13 cellular contexts compared by ENCODE assay signal in the genomic region with DNA sequence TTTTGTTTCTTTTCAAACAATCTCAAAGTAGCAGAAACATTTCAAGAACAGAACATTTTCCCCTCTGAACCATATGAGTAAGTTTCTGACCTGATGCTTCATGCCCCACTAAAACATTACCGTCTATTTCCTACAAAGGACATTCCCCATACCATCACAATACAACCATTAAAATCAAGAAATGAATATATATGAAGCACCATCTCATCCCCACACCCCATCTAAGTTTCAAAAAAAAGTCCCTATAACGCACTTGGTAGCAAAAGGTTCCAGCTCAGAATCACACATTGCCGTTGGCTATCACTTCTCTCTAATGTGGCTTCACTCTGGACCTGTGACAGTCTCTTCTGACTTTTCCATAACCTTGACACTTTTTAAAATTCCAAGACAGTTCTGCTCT. TPM values are rescaled to one million over a fixed set of nuclear protein-coding genes. Genes with fewer than 3 reads are reported as not detected.
A peak's percentile ranks its signal among the peaks of the same experiment; 100 is the strongest.
DNase-seq lines count a peak whose midpoint lies in the region; ATAC-seq and TF ChIP-seq lines count a peak whose summit lies in the region.
"Had no signal": no experiment of that assay in that cellular context is flagged by ENCODE, and none has a peak within 500 bp of the region (broad histone marks: within the 10 kb centered on the region; RNA-seq: fewer than 3 reads in every experiment).

No MANE protein-coding gene starts in this region.

- H3K27ac ChIP-seq in OCI-LY7 (ENCODE audit: low read depth, low read length, poor library complexity, severe bottlenecking) (peak overlapping the region; percentile 50), thyroid gland (no peak overlapping the region), testis (no peak overlapping the region)
- H3K27ac ChIP-seq: left lung had no signal

- BruUV-seq in OCI-LY7 (replicated peaks; lab: Mats Ljungman, UMichigan) (no TSS peak), Calu3 (replicated peaks; lab: Mats Ljungman, UMichigan) (no TSS peak)

- in situ Hi-C loops in GM13977 (cut with MboI; ENCODE audit: low pct_unique_long_range_greater_than_20kb, low sequenced_read_pairs, unreplicated experiment), result loop anchor here (25.0 kb wide), 1 partner anchor 227 kb away; the partner anchor contains the start of gene PARP8

- peaks cover 100% of the 10 kb centered on the region for H3K79me2 ChIP-seq in OCI-LY7 (ENCODE audit: insufficient read depth, low read depth, low read length)

- H4K20me1 ChIP-seq in OCI-LY7 (ENCODE audit: insufficient read depth, low read length), result peaks cover 31% of the 10 kb centered on the region; the same call in 1 of the 2 replicates

- H3K4me3 ChIP-seq in OCI-LY7 (ENCODE audit: low read depth, low read length, poor library complexity, severe bottlenecking) (peak overlapping the region; percentile 19), thyroid gland (replicated peaks in 1 of 3) (no peak overlapping the region), testis (no peak overlapping the region)
- H3K4me3 ChIP-seq: left lung had no signal

- no peak for TF ChIP-seq POLR2A in thyroid gland (IDR thresholded peaks at IDR 0.05)
- no peak for TF ChIP-seq POLR2A in testis (IDR thresholded peaks at IDR 0.05)

- H3K36me3 Mint-ChIP-seq in naive thymus-derived CD8-positive, alpha-beta T cell, result peaks cover 0 to 15% (median 0%) of the 10 kb centered on the region in 3 donors
- peaks cover 2% of the 10 kb centered on the region for H3K36me3 Mint-ChIP-seq in Calu3 (ENCODE audit: insufficient read depth, unreplicated experiment)

- H3K27me3 ChIP-seq in thyroid gland (no peaks in the 10 kb centered on the region), testis (no peaks in the 10 kb centered on the region)

- H3K36me3 ChIP-seq in OCI-LY7 (ENCODE audit: insufficient read depth, low read length), result peaks cover 49% of the 10 kb centered on the region
- no peaks in the 10 kb centered on the region for H3K36me3 ChIP-seq in thyroid gland
- H3K36me3 ChIP-seq in testis (ENCODE audit: low read depth, missing control alignments), result no peaks in the 10 kb centered on the region
- H3K36me3 ChIP-seq: left lung had no signal

- peaks cover 74% of the 10 kb centered on the region for H3K4me1 ChIP-seq in OCI-LY7 (ENCODE audit: insufficient read depth, low read length, poor library complexity, severe bottlenecking)
- no peaks in the 10 kb centered on the region for H3K4me1 ChIP-seq in thyroid gland
- H3K4me1 ChIP-seq in testis, result no peaks in the 10 kb centered on the region
- H3K4me1 ChIP-seq: Caco-2 had no signal

- CTCF ChIA-PET in OCI-LY7 (lab: Charles Lee; ENCODE audit: unreplicated experiment), result no interaction called here
- CTCF ChIA-PET in Calu3 (lab: Charles Lee), result no interaction called here

- no peaks in the 10 kb centered on the region for H3K27me3 Mint-ChIP-seq in naive thymus-derived CD8-positive, alpha-beta T cell
- H3K27me3 Mint-ChIP-seq in Calu3 (ENCODE audit: unreplicated experiment), result no peaks in the 10 kb centered on the region
- H3K27me3 Mint-ChIP-seq: activated naive CD4-positive, alpha-beta T cell treated with anti-CD3 and anti-CD28 coated beads, Interleukin-2, amount 10 ng/mL, durations not matched to agents 7 days and 5 days had no signal

- peak; percentile 34 for ATAC-seq in GM21619 (IDR thresholded peaks at IDR 0.05; ENCODE audit: unreplicated experiment)
- peak; percentile 11 to 14 for ATAC-seq in naive thymus-derived CD8-positive, alpha-beta T cell
- ATAC-seq: left lung had no signal

- no peak overlapping the region for H2AFZ ChIP-seq in OCI-LY7 (ENCODE audit: low read length)

- H3K9me3 ChIP-seq in OCI-LY7 (ENCODE audit: low read length) (no peaks in the 10 kb centered on the region), thyroid gland (no peaks in the 10 kb centered on the region), testis (no peaks in the 10 kb centered on the region)
- H3K9me3 ChIP-seq: Caco-2, left lung had no signal

- DNase-seq in GM13977 (ENCODE audit: low spot score) (peak; percentile 25), OCI-LY7 (ENCODE audit: low spot score) (no peak), thyroid gland (no peak), Calu3 (no peak), testis (no peak)
- DNase-seq in naive thymus-derived CD8-positive, alpha-beta T cell, result no peak
- DNase-seq: activated naive CD4-positive, alpha-beta T cell treated with anti-CD3 and anti-CD28 coated beads, Interleukin-2, amount 10 ng/mL, durations not matched to agents 7 days and 5 days; Caco-2; central memory CD4-positive, alpha-beta T cell; left lung; MM.1S; NCI-H2171 had no signal

- no peaks in the 10 kb centered on the region for H3K9me3 Mint-ChIP-seq in naive thymus-derived CD8-positive, alpha-beta T cell
- H3K9me3 Mint-ChIP-seq in Calu3 (ENCODE audit: low read depth, unreplicated experiment), result no peaks in the 10 kb centered on the region
- H3K9me3 Mint-ChIP-seq: activated naive CD4-positive, alpha-beta T cell treated with anti-CD3 and anti-CD28 coated beads, Interleukin-2, amount 10 ng/mL, durations not matched to agents 7 days and 5 days had no signal

- H3K4me2 ChIP-seq in OCI-LY7 (ENCODE audit: low read length), result peak overlapping the region; percentile 57

- peak overlapping the region in 9 of 10 donors; percentile 2 to 56 (median 20) for H3K4me3 Mint-ChIP-seq in naive thymus-derived CD8-positive, alpha-beta T cell
- H3K4me3 Mint-ChIP-seq in Calu3 (ENCODE audit: low read depth, unreplicated experiment), result no peak overlapping the region
- H3K4me3 Mint-ChIP-seq: activated naive CD4-positive, alpha-beta T cell treated with anti-CD3 and anti-CD28 coated beads, Interleukin-2, amount 10 ng/mL, durations not matched to agents 7 days and 5 days had no signal

- POLR2A ChIA-PET in OCI-LY7 (lab: Charles Lee), result interaction anchor here (1.0 to 1.5 kb wide), 2 partner anchors 10 to 19 kb away, joined by 4 to 5 read pairs; no protein-coding TSS in a partner anchor
- POLR2A ChIA-PET in naive thymus-derived CD8-positive, alpha-beta T cell (lab: Charles Lee), result no interaction called here

- WGBS in thyroid gland, 2 donors, result 85 to 96% methylated on average over 3 of the region's 3 CpGs
- 90 to 91% methylated on average over 3 of the region's 3 CpGs for WGBS in testis, 2 donors

- H3K4me1 Mint-ChIP-seq in naive thymus-derived CD8-positive, alpha-beta T cell, result peaks cover 36 to 97% (median 79%) of the 10 kb centered on the region in 4 donors
- H3K4me1 Mint-ChIP-seq in Calu3 (ENCODE audit: low read depth, unreplicated experiment), result no peaks in the 10 kb centered on the region

- intact Hi-C loops in OCI-LY7 (cut with micrococcal nuclease; ENCODE audit: unreplicated experiment) (no loop called here), thyroid gland (cut with DNase I) (no loop called here), Calu3 (cut with micrococcal nuclease; ENCODE audit: unreplicated experiment) (no loop called here), testis (cut with DNase I; ENCODE audit: low total_unique reads) (no loop called here)

- TF ChIP-seq CTCF in GM13977 (IDR thresholded peaks at IDR 0.05; ENCODE audit: extremely low read depth, insufficient read depth, missing control alignments) (no peak), OCI-LY7 (conservative IDR thresholded peaks at IDR 0.05; ENCODE audit: low read length) (no peak), thyroid gland (IDR thresholded peaks at IDR 0.05) (no peak), Calu3 (IDR thresholded peaks at IDR 0.05; ENCODE audit: unreplicated experiment) (no peak), testis (IDR thresholded peaks at IDR 0.05) (no peak)

- H3K27ac Mint-ChIP-seq in naive thymus-derived CD8-positive, alpha-beta T cell, result peak overlapping the region; percentile 12 to 88 (median 62)
- H3K27ac Mint-ChIP-seq in Calu3 (ENCODE audit: unreplicated experiment), result no peak overlapping the region
- H3K27ac Mint-ChIP-seq: activated naive CD4-positive, alpha-beta T cell treated with anti-CD3 and anti-CD28 coated beads, Interleukin-2, amount 10 ng/mL, durations not matched to agents 7 days and 5 days had no signal

- H3K9me2 ChIP-seq in OCI-LY7 (ENCODE audit: insufficient read depth, low read length), result no peaks in the 10 kb centered on the region

RNA-seq across cellular contexts. Expression of gene EMB, which starts 6.0 kb away (rescaled TPM):
- total RNA-seq in OCI-LY7 (2014; rRNA removed; shearing (Covaris generic)), result 75.7 and 78.9 TPM in 2 replicates
- total RNA-seq in OCI-LY7 (2022) (125 and 141 TPM in 2 replicates), thyroid gland (10 to 100 TPM; 54.8 to 78.0 (median 58.5) TPM), Calu3 (2022) (37.9 and 44.4 TPM in 2 replicates), testis (10 to 100 TPM; 26.2 to 32.4 TPM)
- 100 to 1,000 TPM; 194 to 195 TPM for total RNA-seq in naive thymus-derived CD8-positive, alpha-beta T cell
- 100 to 1,000 TPM; 109 to 184 (median 164) TPM for polyA plus RNA-seq in naive thymus-derived CD8-positive, alpha-beta T cell
- polyA plus RNA-seq in testis (ENCODE audit: insufficient read depth, low read depth, low replicate concordance), result 20.0 TPM
